In genomic region chr1:15342568-15342967, GRCh38 we compare ENCODE assay signal across 22 cellular contexts.
DNase-seq lines count a peak whose midpoint lies in the region; ATAC-seq and TF ChIP-seq lines count a peak whose summit lies in the region.
"Had no signal": no experiment of that assay in that cellular context is flagged by ENCODE, and none has a peak within 500 bp of the region (broad histone marks: within the 10 kb centered on the region; RNA-seq: fewer than 3 reads in every experiment).

No MANE protein-coding gene starts in this region.

- no peaks in the 10 kb centered on the region for H3K9me3 Mint-ChIP-seq in activated T-helper 17 cell treated with anti-CD3 and anti-CD28 coated beads, Interleukin-2, amount 50 U/mL, for 72 hours
- no peaks in the 10 kb centered on the region for H3K9me3 Mint-ChIP-seq in stimulated activated effector memory CD8-positive, alpha-beta T cell treated with anti-CD3 and anti-CD28 coated beads, Interleukin-12 subunit alpha, Interleukin-12 subunit beta, amount 100 ng/mL, for 72 hours

- peaks cover 15% of the 10 kb centered on the region for H3K27me3 Mint-ChIP-seq in activated T-helper 17 cell treated with anti-CD3 and anti-CD28 coated beads, Interleukin-2, amount 50 U/mL, for 72 hours

- H3K4me3 ChIP-seq in Loucy (ENCODE audit: low read length, poor library complexity, severe bottlenecking): no peak overlapping the region
- H3K4me3 ChIP-seq: breast epithelium, ovary, Peyer's patch, testis had no signal

- no peaks in the 10 kb centered on the region for H3K79me2 ChIP-seq in Loucy (ENCODE audit: insufficient read depth, low read length)

- H3F3A ChIP-seq in Loucy (ENCODE audit: low read depth): no peaks in the 10 kb centered on the region

- ATAC-seq in activated T-helper 17 cell treated with anti-CD3 and anti-CD28 coated beads, Interleukin-2, amount 50 U/mL, for 72 hours (replicated peaks): no peak
- ATAC-seq in foreskin keratinocyte (no peak), GM21447 (IDR thresholded peaks at IDR 0.05; ENCODE audit: unreplicated experiment) (no peak)
- no peak for ATAC-seq in stimulated activated effector memory CD8-positive, alpha-beta T cell treated with anti-CD3 and anti-CD28 coated beads, Interleukin-12 subunit alpha, Interleukin-12 subunit beta, amount 100 ng/mL, for 72 hours

- H3K9me2 ChIP-seq in Loucy (replicated peaks; ENCODE audit: low read depth, low read length): no peaks in the 10 kb centered on the region

- DNase-seq in foreskin keratinocyte: no peak
- DNase-seq in stimulated activated effector memory CD8-positive, alpha-beta T cell treated with anti-CD3 and anti-CD28 coated beads, Interleukin-12 subunit alpha, Interleukin-12 subunit beta, amount 100 ng/mL, for 72 hours (ENCODE audit: low spot score in 2 of 2): no peak
- DNase-seq in GF-D8 (lab: John Stamatoyannopoulos, UW): no peak
- no peak for DNase-seq in NCI-H524 treated with DMSO at 0.1 percent for 48 hours (lab: John Stamatoyannopoulos, UW)
- no peak for DNase-seq in NCI-H345 treated with DMSO at 0.1 percent for 48 hours (lab: John Stamatoyannopoulos, UW; ENCODE audit: unreplicated experiment)
- DNase-seq: activated CD4-positive, alpha-beta T cell treated with anti-CD3 and anti-CD28 coated beads, Interleukin-2, amount 50 U/mL, for 4 hours; activated T-cell treated with anti-CD3 and anti-CD28 coated beads, Interleukin-2, amount 50 U/mL, for 48 hours; BE2C; DMS 273 treated with DMSO at 0.1 percent for 48 hours; effector CD4-positive, alpha-beta T cell; left colon; NCI-H69; ovary; Peyer's patch; stimulated activated CD4-positive, alpha-beta T cell treated with anti-CD3 and anti-CD28 coated beads, Interleukin-4, amount 100 ng/mL, for 1 hour; stimulated activated CD8-positive, alpha-beta memory T cell treated with anti-CD3 and anti-CD28 coated beads, Interleukin-4, amount 100 ng/mL, for 48 hours; testis had no signal

- H3K9ac ChIP-seq in Loucy (ENCODE audit: low read depth, low read length, poor library complexity, severe bottlenecking): no peak overlapping the region

- H2AFZ ChIP-seq in Loucy (ENCODE audit: low read length): no peak overlapping the region

- H3K4me2 ChIP-seq in Loucy (ENCODE audit: low read depth, low read length, poor library complexity, severe bottlenecking): peak overlapping the region; percentile 19

- H3K27ac Mint-ChIP-seq in activated T-helper 17 cell treated with anti-CD3 and anti-CD28 coated beads, Interleukin-2, amount 50 U/mL, for 72 hours: no peak overlapping the region
- peak overlapping the region; percentile 58 for H3K27ac Mint-ChIP-seq in stimulated activated effector memory CD8-positive, alpha-beta T cell treated with anti-CD3 and anti-CD28 coated beads, Interleukin-12 subunit alpha, Interleukin-12 subunit beta, amount 100 ng/mL, for 72 hours

- no peaks in the 10 kb centered on the region for H3K9me3 ChIP-seq in Loucy (ENCODE audit: insufficient read depth, low read depth, low read length)
- H3K9me3 ChIP-seq: BE2C, breast epithelium, ovary, Peyer's patch, testis had no signal

- H3K4me1 Mint-ChIP-seq in activated T-helper 17 cell treated with anti-CD3 and anti-CD28 coated beads, Interleukin-2, amount 50 U/mL, for 72 hours: peaks cover 11% of the 10 kb centered on the region
- peaks cover 73% of the 10 kb centered on the region for H3K4me1 Mint-ChIP-seq in stimulated activated effector memory CD8-positive, alpha-beta T cell treated with anti-CD3 and anti-CD28 coated beads, Interleukin-12 subunit alpha, Interleukin-12 subunit beta, amount 100 ng/mL, for 72 hours

- peak overlapping the region; percentile 80 for H3K27ac ChIP-seq in foreskin keratinocyte
- H3K27ac ChIP-seq: breast epithelium, HL-60, ovary, testis had no signal

- H4K20me1 ChIP-seq in Loucy (ENCODE audit: insufficient read depth, low read length, poor library complexity, severe bottlenecking): no peaks in the 10 kb centered on the region

- H3K4me3 Mint-ChIP-seq in activated T-helper 17 cell treated with anti-CD3 and anti-CD28 coated beads, Interleukin-2, amount 50 U/mL, for 72 hours: peak overlapping the region; percentile 32
- H3K4me3 Mint-ChIP-seq in stimulated activated effector memory CD8-positive, alpha-beta T cell treated with anti-CD3 and anti-CD28 coated beads, Interleukin-12 subunit alpha, Interleukin-12 subunit beta, amount 100 ng/mL, for 72 hours: peak overlapping the region; percentile 61

- TF ChIP-seq CTCF in Loucy (conservative IDR thresholded peaks at IDR 0.05; ENCODE audit: low read length): no peak
- no peak for TF ChIP-seq CTCF in foreskin keratinocyte (conservative IDR thresholded peaks at IDR 0.05)

- H3K27me3 ChIP-seq in Loucy (ENCODE audit: insufficient read depth, low read length, poor library complexity, severe bottlenecking): no peaks in the 10 kb centered on the region
- no peaks in the 10 kb centered on the region for H3K27me3 ChIP-seq in foreskin keratinocyte
- H3K27me3 ChIP-seq: BE2C, breast epithelium, ovary, Peyer's patch, testis had no signal

- no peaks in the 10 kb centered on the region for H3K36me3 Mint-ChIP-seq in activated T-helper 17 cell treated with anti-CD3 and anti-CD28 coated beads, Interleukin-2, amount 50 U/mL, for 72 hours (ENCODE audit: low read depth)
- peaks cover 6% of the 10 kb centered on the region for H3K36me3 Mint-ChIP-seq in stimulated activated effector memory CD8-positive, alpha-beta T cell treated with anti-CD3 and anti-CD28 coated beads, Interleukin-12 subunit alpha, Interleukin-12 subunit beta, amount 100 ng/mL, for 72 hours

- no peaks in the 10 kb centered on the region for H3K36me3 ChIP-seq in Loucy (ENCODE audit: insufficient read depth, low read length)
- H3K36me3 ChIP-seq: BE2C, breast epithelium, ovary, Peyer's patch had no signal

- H3K4me1 ChIP-seq in Loucy (ENCODE audit: insufficient read depth, low read length, poor library complexity, severe bottlenecking): peaks cover 18% of the 10 kb centered on the region
- H3K4me1 ChIP-seq in foreskin keratinocyte: peaks cover 24% of the 10 kb centered on the region
- H3K4me1 ChIP-seq: BE2C, breast epithelium had no signal
